ENCODE assay signal across 18 cellular contexts in genomic region chr2:176409671-176410070, GRCh38.
"Had no signal": no experiment of that assay in that cellular context is flagged by ENCODE, and none has a peak within 500 bp of the region (broad histone marks: within the 10 kb centered on the region; RNA-seq: fewer than 3 reads in every experiment).

No MANE protein-coding gene starts in this region.

- H3K4me2 ChIP-seq: PC-9 had no signal

- DNase-seq: activated CD4-positive, alpha-beta memory T cell treated with anti-CD3 and anti-CD28 coated beads for 36 hours; activated CD4-positive, alpha-beta T cell treated with anti-CD3 and anti-CD28 coated beads, Interleukin-2, amount 10 ng/mL, durations not matched to agents 7 days and 5 days; activated CD4-positive, CD25-positive, alpha-beta regulatory T cell; activated CD8-positive, alpha-beta memory T cell treated with anti-CD3 and anti-CD28 coated beads for 24 hours; activated gamma-delta T cell; activated naive CD4-positive, alpha-beta T cell treated with anti-CD3 and anti-CD28 coated beads for 36 hours; activated T-cell treated with anti-CD3 and anti-CD28 coated beads, Interleukin-2, amount 50 U/mL, for 48 hours; NCI-H1048; NCI-H146; NCI-H187 treated with DMSO at 0.1 percent for 48 hours; NCI-H2081 treated with DMSO at 0.1 percent for 48 hours; NCI-H446; NCI-H524; SIG-M5; T-helper 1 cell had no signal

- ATAC-seq: activated T-helper 17 cell treated with anti-CD3 and anti-CD28 coated beads, Interleukin-2, amount 50 U/mL, for 72 hours had no signal

- H3K4me3 ChIP-seq: PC-9 had no signal

- H2AFZ ChIP-seq: PC-9 had no signal

- H3K27ac ChIP-seq: PC-9, VCaP had no signal
